ENCODE assay signal across 1 cellular context in the genomic region with DNA sequence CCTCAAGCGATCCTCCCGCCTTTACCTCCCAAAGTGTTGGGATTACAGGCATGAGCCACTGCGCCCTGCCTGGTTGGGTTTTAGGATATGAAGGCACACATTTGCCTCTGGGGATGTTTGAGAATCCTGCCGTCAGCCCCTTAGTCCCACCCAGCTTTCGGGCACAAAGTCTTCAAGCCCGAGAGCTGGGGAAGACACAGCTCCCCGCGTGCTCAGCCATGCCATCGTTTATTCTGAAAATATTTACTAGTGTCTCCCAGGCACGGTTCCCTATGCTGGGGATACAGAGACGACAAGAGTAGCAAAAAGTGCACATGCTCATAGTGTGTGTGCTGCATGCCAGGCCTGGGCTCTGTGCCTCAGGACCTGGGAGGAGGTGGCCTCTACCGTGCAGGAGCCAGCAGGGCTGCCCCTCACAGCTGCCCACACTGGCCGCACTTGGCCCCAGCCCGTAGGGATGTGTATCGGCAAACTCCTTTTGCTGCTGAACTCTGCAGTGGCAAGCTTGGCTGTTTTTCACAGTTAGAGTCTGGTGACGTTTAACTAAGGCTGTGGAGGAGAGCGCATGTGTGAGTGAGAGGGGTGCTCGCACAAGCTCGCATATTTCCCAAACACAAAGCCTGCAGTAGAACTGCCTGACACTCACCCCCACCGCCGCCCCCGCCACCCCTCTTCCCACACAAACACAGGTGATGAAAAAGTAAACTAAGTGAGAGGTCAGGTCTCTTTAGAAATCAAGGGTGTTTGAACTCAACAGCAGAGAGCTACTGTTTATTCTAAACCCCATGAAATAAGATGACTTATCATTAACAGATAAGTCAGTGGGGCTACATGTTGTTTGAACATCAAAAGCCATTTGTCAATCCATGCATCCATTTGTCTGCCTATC.
TF ChIP-seq lines count a peak whose summit lies in the region.

No MANE protein-coding gene starts in this region.

TF ChIP-seq in HepG2, 621 proteins besides CTCF, POLR2A, EP300 and RAD21 (continued from another document and continues in another):
- TF ChIP-seq, protein P1, sequence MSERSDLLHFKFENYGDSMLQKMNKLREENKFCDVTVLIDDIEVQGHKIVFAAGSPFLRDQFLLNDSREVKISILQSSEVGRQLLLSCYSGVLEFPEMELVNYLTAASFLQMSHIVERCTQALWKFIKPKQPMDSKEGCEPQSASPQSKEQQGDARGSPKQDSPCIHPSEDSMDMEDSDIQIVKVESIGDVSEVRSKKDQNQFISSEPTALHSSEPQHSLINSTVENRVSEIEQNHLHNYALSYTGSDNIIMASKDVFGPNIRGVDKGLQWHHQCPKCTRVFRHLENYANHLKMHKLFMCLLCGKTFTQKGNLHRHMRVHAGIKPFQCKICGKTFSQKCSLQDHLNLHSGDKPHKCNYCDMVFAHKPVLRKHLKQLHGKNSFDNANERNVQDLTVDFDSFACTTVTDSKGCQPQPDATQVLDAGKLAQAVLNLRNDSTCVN (CRISPR knock-in tag; IDR thresholded peaks at IDR 0.05; ENCODE audit: borderline replicate concordance): peak; percentile 35; the same call in 1 of the 2 replicates
- TF ChIP-seq ZNF543 (CRISPR knock-in tag; IDR thresholded peaks at IDR 0.05) (0 out of 2 replicates have a peak, but pooled peaks have one; percentile 69), MEIS2 (CRISPR knock-in tag; IDR thresholded peaks at IDR 0.05) (peak; percentile 66; the same call in 1 of the 2 replicates), ZNF564 (CRISPR knock-in tag; IDR thresholded peaks at IDR 0.05) (no peak), ZNF207 (IDR thresholded peaks at IDR 0.05; ENCODE audit: borderline replicate concordance) (no peak), ZNF772 (CRISPR knock-in tag; IDR thresholded peaks at IDR 0.05) (no peak), NCOA5 (CRISPR knock-in tag; IDR thresholded peaks at IDR 0.05) (no peak), ZNF589 (CRISPR knock-in tag; conservative IDR thresholded peaks at IDR 0.05) (0 out of 2 replicates have a peak, but pooled peaks have one; percentile 26), SNAI1 (CRISPR knock-in tag; IDR thresholded peaks at IDR 0.05; ENCODE audit: borderline replicate concordance) (no peak), ZNF251 (CRISPR knock-in tag; IDR thresholded peaks at IDR 0.05) (no peak), KDM6A (CRISPR knock-in tag; IDR thresholded peaks at IDR 0.05; ENCODE audit: low read depth) (0 out of 2 replicates have a peak, but pooled peaks have one; percentile 7), TRIM24 (CRISPR knock-in tag; IDR thresholded peaks at IDR 0.05) (no peak), YY1 (IDR thresholded peaks at IDR 0.05; ENCODE audit: insufficient read depth, insufficient replicate concordance, low read depth, low read length) (peak; percentile 34), RCOR2 (CRISPR knock-in tag; IDR thresholded peaks at IDR 0.05) (peak; percentile 63; the same call in 1 of the 2 replicates), ZBTB42 (CRISPR knock-in tag; IDR thresholded peaks at IDR 0.05) (peak; percentile 53; the same call in 1 of the 2 replicates), TBL1XR1 (IDR thresholded peaks at IDR 0.05; ENCODE audit: borderline replicate concordance, low read length, partially characterized antibody) (no peak), RARG (CRISPR knock-in tag; IDR thresholded peaks at IDR 0.05; ENCODE audit: low read depth) (no peak), ZMYM4 (CRISPR knock-in tag; IDR thresholded peaks at IDR 0.05) (peak; percentile 58; the same call in 1 of the 2 replicates), ZNF326 (CRISPR knock-in tag; IDR thresholded peaks at IDR 0.05; ENCODE audit: borderline replicate concordance) (no peak), RXRA (CRISPR knock-in tag; IDR thresholded peaks at IDR 0.05) (peak; percentile 81), HNRNPUL1 (IDR thresholded peaks at IDR 0.05; ENCODE audit: low read depth, low read length) (no peak)
- TF ChIP-seq, protein P2, sequence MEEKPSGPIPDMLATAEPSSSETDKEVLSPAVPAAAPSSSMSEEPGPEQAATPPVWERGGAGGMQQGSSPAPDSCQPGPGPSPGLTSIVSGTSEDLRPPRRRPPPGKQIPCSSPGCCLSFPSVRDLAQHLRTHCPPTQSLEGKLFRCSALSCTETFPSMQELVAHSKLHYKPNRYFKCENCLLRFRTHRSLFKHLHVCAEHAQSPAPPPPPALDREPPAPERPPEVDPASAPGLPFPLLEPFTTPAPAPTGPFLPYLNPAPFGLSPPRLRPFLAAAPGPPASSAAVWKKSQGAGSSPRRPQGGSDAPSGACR (CRISPR knock-in tag; IDR thresholded peaks at IDR 0.05): 0 out of 2 replicates have a peak, but pooled peaks have one; percentile 39
- TF ChIP-seq, protein P3, sequence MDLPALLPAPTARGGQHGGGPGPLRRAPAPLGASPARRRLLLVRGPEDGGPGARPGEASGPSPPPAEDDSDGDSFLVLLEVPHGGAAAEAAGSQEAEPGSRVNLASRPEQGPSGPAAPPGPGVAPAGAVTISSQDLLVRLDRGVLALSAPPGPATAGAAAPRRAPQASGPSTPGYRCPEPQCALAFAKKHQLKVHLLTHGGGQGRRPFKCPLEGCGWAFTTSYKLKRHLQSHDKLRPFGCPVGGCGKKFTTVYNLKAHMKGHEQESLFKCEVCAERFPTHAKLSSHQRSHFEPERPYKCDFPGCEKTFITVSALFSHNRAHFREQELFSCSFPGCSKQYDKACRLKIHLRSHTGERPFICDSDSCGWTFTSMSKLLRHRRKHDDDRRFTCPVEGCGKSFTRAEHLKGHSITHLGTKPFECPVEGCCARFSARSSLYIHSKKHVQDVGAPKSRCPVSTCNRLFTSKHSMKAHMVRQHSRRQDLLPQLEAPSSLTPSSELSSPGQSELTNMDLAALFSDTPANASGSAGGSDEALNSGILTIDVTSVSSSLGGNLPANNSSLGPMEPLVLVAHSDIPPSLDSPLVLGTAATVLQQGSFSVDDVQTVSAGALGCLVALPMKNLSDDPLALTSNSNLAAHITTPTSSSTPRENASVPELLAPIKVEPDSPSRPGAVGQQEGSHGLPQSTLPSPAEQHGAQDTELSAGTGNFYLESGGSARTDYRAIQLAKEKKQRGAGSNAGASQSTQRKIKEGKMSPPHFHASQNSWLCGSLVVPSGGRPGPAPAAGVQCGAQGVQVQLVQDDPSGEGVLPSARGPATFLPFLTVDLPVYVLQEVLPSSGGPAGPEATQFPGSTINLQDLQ (CRISPR knock-in tag; IDR thresholded peaks at IDR 0.05): no peak
- TF ChIP-seq, protein P4, sequence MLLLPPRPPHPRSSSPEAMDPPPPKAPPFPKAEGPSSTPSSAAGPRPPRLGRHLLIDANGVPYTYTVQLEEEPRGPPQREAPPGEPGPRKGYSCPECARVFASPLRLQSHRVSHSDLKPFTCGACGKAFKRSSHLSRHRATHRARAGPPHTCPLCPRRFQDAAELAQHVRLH (CRISPR knock-in tag; IDR thresholded peaks at IDR 0.05; ENCODE audit: borderline replicate concordance, low read depth): peak; percentile 76; the same call in 1 of the 2 replicates
- TF ChIP-seq, protein P5, sequence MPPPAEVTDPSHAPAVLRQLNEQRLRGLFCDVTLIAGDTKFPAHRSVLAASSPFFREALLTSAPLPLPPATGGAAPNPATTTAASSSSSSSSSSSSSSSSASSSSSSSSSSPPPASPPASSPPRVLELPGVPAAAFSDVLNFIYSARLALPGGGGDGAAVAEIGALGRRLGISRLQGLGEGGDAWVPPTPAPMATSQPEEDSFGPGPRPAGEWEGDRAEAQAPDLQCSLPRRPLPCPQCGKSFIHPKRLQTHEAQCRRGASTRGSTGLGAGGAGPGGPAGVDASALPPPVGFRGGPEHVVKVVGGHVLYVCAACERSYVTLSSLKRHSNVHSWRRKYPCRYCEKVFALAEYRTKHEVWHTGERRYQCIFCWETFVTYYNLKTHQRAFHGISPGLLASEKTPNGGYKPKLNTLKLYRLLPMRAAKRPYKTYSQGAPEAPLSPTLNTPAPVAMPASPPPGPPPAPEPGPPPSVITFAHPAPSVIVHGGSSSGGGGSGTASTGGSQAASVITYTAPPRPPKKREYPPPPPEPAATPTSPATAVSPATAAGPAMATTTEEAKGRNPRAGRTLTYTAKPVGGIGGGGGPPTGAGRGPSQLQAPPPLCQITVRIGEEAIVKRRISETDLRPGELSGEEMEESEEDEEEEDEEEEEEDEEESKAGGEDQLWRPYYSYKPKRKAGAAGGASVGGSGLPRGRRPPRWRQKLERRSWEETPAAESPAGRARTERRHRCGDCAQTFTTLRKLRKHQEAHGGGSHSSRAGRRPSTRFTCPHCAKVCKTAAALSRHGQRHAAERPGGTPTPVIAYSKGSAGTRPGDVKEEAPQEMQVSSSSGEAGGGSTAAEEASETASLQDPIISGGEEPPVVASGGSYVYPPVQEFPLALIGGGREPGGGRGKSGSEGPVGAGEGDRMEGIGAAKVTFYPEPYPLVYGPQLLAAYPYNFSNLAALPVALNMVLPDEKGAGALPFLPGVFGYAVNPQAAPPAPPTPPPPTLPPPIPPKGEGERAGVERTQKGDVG (CRISPR knock-in tag; IDR thresholded peaks at IDR 0.05; ENCODE audit: borderline replicate concordance): peak; percentile 65
- TF ChIP-seq, protein P6, sequence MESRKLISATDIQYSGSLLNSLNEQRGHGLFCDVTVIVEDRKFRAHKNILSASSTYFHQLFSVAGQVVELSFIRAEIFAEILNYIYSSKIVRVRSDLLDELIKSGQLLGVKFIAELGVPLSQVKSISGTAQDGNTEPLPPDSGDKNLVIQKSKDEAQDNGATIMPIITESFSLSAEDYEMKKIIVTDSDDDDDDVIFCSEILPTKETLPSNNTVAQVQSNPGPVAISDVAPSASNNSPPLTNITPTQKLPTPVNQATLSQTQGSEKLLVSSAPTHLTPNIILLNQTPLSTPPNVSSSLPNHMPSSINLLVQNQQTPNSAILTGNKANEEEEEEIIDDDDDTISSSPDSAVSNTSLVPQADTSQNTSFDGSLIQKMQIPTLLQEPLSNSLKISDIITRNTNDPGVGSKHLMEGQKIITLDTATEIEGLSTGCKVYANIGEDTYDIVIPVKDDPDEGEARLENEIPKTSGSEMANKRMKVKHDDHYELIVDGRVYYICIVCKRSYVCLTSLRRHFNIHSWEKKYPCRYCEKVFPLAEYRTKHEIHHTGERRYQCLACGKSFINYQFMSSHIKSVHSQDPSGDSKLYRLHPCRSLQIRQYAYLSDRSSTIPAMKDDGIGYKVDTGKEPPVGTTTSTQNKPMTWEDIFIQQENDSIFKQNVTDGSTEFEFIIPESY (CRISPR knock-in tag; IDR thresholded peaks at IDR 0.05): no peak
- TF ChIP-seq, protein P7, sequence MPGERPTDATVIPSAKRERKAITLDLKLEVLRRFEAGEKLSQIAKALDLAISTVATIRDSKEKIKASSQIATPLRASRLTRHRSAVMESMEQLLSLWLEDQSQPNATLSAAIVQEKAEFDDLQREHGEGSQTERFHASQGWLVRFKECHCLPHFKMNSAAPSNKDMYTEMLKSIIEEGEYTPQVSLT (CRISPR knock-in tag; IDR thresholded peaks at IDR 0.05; ENCODE audit: borderline replicate concordance, low read depth): no peak
- TF ChIP-seq, protein P8, sequence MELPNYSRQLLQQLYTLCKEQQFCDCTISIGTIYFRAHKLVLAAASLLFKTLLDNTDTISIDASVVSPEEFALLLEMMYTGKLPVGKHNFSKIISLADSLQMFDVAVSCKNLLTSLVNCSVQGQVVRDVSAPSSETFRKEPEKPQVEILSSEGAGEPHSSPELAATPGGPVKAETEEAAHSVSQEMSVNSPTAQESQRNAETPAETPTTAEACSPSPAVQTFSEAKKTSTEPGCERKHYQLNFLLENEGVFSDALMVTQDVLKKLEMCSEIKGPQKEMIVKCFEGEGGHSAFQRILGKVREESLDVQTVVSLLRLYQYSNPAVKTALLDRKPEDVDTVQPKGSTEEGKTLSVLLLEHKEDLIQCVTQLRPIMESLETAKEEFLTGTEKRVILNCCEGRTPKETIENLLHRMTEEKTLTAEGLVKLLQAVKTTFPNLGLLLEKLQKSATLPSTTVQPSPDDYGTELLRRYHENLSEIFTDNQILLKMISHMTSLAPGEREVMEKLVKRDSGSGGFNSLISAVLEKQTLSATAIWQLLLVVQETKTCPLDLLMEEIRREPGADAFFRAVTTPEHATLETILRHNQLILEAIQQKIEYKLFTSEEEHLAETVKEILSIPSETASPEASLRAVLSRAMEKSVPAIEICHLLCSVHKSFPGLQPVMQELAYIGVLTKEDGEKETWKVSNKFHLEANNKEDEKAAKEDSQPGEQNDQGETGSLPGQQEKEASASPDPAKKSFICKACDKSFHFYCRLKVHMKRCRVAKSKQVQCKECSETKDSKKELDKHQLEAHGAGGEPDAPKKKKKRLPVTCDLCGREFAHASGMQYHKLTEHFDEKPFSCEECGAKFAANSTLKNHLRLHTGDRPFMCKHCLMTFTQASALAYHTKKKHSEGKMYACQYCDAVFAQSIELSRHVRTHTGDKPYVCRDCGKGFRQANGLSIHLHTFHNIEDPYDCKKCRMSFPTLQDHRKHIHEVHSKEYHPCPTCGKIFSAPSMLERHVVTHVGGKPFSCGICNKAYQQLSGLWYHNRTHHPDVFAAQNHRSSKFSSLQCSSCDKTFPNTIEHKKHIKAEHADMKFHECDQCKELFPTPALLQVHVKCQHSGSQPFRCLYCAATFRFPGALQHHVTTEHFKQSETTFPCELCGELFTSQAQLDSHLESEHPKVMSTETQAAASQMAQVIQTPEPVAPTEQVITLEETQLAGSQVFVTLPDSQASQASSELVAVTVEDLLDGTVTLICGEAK (IDR thresholded peaks at IDR 0.05): no peak
- TF ChIP-seq, protein P8 (CRISPR knock-in tag; IDR thresholded peaks at IDR 0.05): no peak; the same call in 1 of the 2 replicates
- TF ChIP-seq, protein P9, sequence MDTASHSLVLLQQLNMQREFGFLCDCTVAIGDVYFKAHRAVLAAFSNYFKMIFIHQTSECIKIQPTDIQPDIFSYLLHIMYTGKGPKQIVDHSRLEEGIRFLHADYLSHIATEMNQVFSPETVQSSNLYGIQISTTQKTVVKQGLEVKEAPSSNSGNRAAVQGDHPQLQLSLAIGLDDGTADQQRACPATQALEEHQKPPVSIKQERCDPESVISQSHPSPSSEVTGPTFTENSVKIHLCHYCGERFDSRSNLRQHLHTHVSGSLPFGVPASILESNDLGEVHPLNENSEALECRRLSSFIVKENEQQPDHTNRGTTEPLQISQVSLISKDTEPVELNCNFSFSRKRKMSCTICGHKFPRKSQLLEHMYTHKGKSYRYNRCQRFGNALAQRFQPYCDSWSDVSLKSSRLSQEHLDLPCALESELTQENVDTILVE (CRISPR knock-in tag; IDR thresholded peaks at IDR 0.05): peak; percentile 67
